Comparison of ENCODE assay signal across 8 cellular contexts in the genomic region with DNA sequence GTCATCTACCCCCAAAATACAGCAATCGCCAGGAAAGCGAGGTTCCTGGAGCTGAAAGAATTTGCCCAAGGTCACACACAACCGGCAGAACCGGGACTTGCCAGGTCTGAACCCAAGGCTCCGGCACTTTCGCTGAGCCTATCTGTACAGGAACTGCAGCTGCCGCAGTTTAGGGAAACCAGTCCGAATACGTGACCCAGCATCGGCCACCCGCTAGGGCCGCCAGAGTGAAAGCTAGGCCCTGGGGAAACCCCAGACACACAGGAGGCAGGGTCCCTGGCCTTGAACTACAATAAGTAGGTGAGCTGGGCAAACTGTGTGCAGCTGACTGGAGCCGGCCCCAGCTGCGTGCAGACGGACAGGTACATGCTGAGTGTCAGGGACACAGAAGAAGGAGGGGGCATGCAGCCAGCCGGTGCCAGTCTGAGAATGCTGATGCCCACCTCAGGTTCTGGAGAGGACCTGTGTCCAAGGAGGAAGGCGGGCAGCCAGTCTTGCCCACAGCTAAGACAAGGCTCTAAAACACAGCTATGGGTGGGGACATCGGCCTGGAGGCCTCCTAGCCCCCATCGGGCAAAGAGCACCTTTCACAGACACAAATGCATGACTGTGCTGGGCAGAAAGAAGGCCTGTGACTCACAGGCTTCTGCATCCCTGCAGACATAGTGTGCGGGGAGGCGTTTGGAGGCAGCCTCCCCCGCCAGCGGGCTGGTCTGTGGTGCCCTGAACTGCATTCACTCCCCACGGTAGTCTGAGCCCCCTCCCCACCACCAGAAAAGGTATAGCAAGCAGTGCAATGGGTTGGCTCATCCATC.
A peak's percentile ranks its signal among the peaks of the same experiment; 100 is the strongest.
DNase-seq lines count a peak whose midpoint lies in the region; ATAC-seq, FAIRE-seq and TF ChIP-seq lines count a peak whose summit lies in the region.

No MANE protein-coding gene starts in this region.

- no peak for FAIRE-seq in RCC 7860 (lab: Jason Lieb, UNC)

- no peaks in the 10 kb centered on the region for H3K36me3 ChIP-seq in BE2C

- H3K4me3 ChIP-seq in BE2C (ENCODE audit: low read depth, low read length), result no peak overlapping the region

- no peaks in the 10 kb centered on the region for H3K27me3 ChIP-seq in BE2C

- no peaks in the 10 kb centered on the region; the same call in 1 of the 2 replicates for H3K4me1 ChIP-seq in BE2C

- DNase-seq in RCC 7860 (ENCODE audit: low spot score), result peak; percentile 70
- peak; percentile 50 for DNase-seq in mucosa of gallbladder (ENCODE audit: low spot score)
- DNase-seq in NCI-H1694 (lab: John Stamatoyannopoulos, UW), result no peak
- no peak for DNase-seq in central memory CD4-positive, alpha-beta T cell
- no peak for DNase-seq in stimulated activated CD4-positive, alpha-beta T cell treated with anti-CD3 and anti-CD28 coated beads, Interleukin-1b, Interleukin-23, amount 100 ng/mL, for 48 hours
- no peak for DNase-seq in BE2C

- peak; percentile 66 for ATAC-seq in GM18508 (IDR thresholded peaks at IDR 0.05; ENCODE audit: insufficient read depth, unreplicated experiment)
- ATAC-seq in HG02623 (IDR thresholded peaks at IDR 0.05; ENCODE audit: unreplicated experiment), result peak; percentile 42

- TF ChIP-seq CTCF in BE2C (IDR thresholded peaks at IDR 0.05; ENCODE audit: low read depth, low read length), result no peak

- H3K9me3 ChIP-seq in BE2C, result no peaks in the 10 kb centered on the region

Comparison
In these comparisons a context has a peak if more than half of its experiments do, and no peak if none do; other contexts are left out.
1. DNase-seq: peak in RCC 7860 (single experiment) and mucosa of gallbladder (single experiment); none in NCI-H1694 (single experiment), central memory CD4-positive, alpha-beta T cell (single experiment), stimulated activated CD4-positive, alpha-beta T cell treated with anti-CD3 and anti-CD28 coated beads, Interleukin-1b, Interleukin-23, amount 100 ng/mL, for 48 hours (single experiment) and BE2C (single experiment).